ENCODE assay signal across 8 cellular contexts in genomic region chrX:53321216-53321942, GRCh38. TPM values are rescaled to one million over a fixed set of nuclear protein-coding genes. Genes with fewer than 3 reads are reported as not detected.
DNase-seq lines count a peak whose midpoint lies in the region; ATAC-seq lines count a peak whose summit lies in the region.

No MANE protein-coding gene starts in this region.

- POLR2A ChIA-PET in activated CD4-positive, alpha-beta T cell treated with anti-CD3 and anti-CD28 coated beads, Interleukin-2, amount 10 ng/mL, durations not matched to agents 7 days and 5 days (lab: Charles Lee), result no interaction called here

- peak; percentile 38 for ATAC-seq in stimulated activated naive CD8-positive, alpha-beta T cell treated with anti-CD3 and anti-CD28 coated beads, Interleukin-15, Interleukin-2, amounts not matched to agents 100 U/mL and 50 U/mL, for 24 hours

- CTCF ChIA-PET in activated CD4-positive, alpha-beta T cell treated with anti-CD3 and anti-CD28 coated beads, Interleukin-2, amount 10 ng/mL, durations not matched to agents 7 days and 5 days (lab: Charles Lee), result interaction anchor here (0.7 to 1.0 kb wide), 2 partner anchors 11 to 27 kb away, joined by 3 read pairs; no protein-coding TSS in a partner anchor

- H3K4me1 ChIP-seq in adipocyte (ENCODE audit: control insufficient read depth, insufficient read depth, low read length) (peaks cover 4% of the 10 kb centered on the region), iPS-20b (ENCODE audit: insufficient read depth, low read length) (peaks cover 3% of the 10 kb centered on the region; the same call in 1 of the 2 replicates)

- H3K9me3 ChIP-seq in adipocyte (ENCODE audit: control insufficient read depth, low read length), result peaks cover 7% of the 10 kb centered on the region
- H3K9me3 ChIP-seq in iPS-20b (ENCODE audit: insufficient read depth, low read depth, low read length), result no peaks in the 10 kb centered on the region

- H3K27ac ChIP-seq in iPS-20b (ENCODE audit: low read length), result no peak overlapping the region

- no peak overlapping the region for H3K27ac Mint-ChIP-seq in activated CD4-positive, alpha-beta T cell treated with anti-CD3 and anti-CD28 coated beads, Interleukin-2, amount 10 ng/mL, durations not matched to agents 7 days and 5 days

- no peaks in the 10 kb centered on the region for H3K36me3 Mint-ChIP-seq in activated CD4-positive, alpha-beta T cell treated with anti-CD3 and anti-CD28 coated beads, Interleukin-2, amount 10 ng/mL, durations not matched to agents 7 days and 5 days (ENCODE audit: low read depth)

- DNase-seq in activated CD4-positive, alpha-beta T cell treated with anti-CD3 and anti-CD28 coated beads, Interleukin-2, amount 10 ng/mL, durations not matched to agents 7 days and 5 days, result no peak
- DNase-seq in activated CD4-positive, alpha-beta T cell treated with anti-CD3 and anti-CD28 coated beads, Interleukin-2, amount 50 U/mL, for 48 hours, result no peak
- DNase-seq in adipocyte (ENCODE audit: low read depth) (peak; percentile 39), NAMALWA (ENCODE audit: low spot score) (no peak), EL (no peak), NCI-H187 treated with DMSO at 0.1 percent for 48 hours (lab: John Stamatoyannopoulos, UW) (no peak)
- no peak for DNase-seq in stimulated activated naive CD8-positive, alpha-beta T cell treated with anti-CD3 and anti-CD28 coated beads, Interleukin-15, Interleukin-2, amounts not matched to agents 100 U/mL and 50 U/mL, for 24 hours

- H3K27me3 ChIP-seq in adipocyte (replicated peaks; ENCODE audit: control insufficient read depth, insufficient read depth, low read length) (peaks cover 72% of the 10 kb centered on the region), iPS-20b (ENCODE audit: insufficient read depth, low read length) (peaks cover 57% of the 10 kb centered on the region)

- peaks cover 64% of the 10 kb centered on the region for H3K27me3 Mint-ChIP-seq in activated CD4-positive, alpha-beta T cell treated with anti-CD3 and anti-CD28 coated beads, Interleukin-2, amount 10 ng/mL, durations not matched to agents 7 days and 5 days

- H3K4me1 Mint-ChIP-seq in activated CD4-positive, alpha-beta T cell treated with anti-CD3 and anti-CD28 coated beads, Interleukin-2, amount 10 ng/mL, durations not matched to agents 7 days and 5 days, result peaks cover 14% of the 10 kb centered on the region

- peak overlapping the region; percentile 79 for H3K4me3 ChIP-seq in adipocyte (ENCODE audit: low read length)
- H3K4me3 ChIP-seq in iPS-20b (ENCODE audit: low read length), result peak overlapping the region; percentile 63; the same call in 1 of the 2 replicates

- H3K36me3 ChIP-seq in adipocyte (ENCODE audit: control insufficient read depth, insufficient read depth, low read length, severe bottlenecking), result no peaks in the 10 kb centered on the region
- H3K36me3 ChIP-seq in iPS-20b (ENCODE audit: insufficient read depth, low read depth, low read length), result no peaks in the 10 kb centered on the region

- H3K4me3 Mint-ChIP-seq in activated CD4-positive, alpha-beta T cell treated with anti-CD3 and anti-CD28 coated beads, Interleukin-2, amount 10 ng/mL, durations not matched to agents 7 days and 5 days, result peak overlapping the region; percentile 59

- no peaks in the 10 kb centered on the region for H3K9me3 Mint-ChIP-seq in activated CD4-positive, alpha-beta T cell treated with anti-CD3 and anti-CD28 coated beads, Interleukin-2, amount 10 ng/mL, durations not matched to agents 7 days and 5 days

- peak overlapping the region; percentile 69 for H3K9ac ChIP-seq in adipocyte (ENCODE audit: low read length)
- no peak overlapping the region for H3K9ac ChIP-seq in iPS-20b (ENCODE audit: low read depth, low read length)

RNA-seq across cellular contexts. Expression of gene IQSEC2, which starts 40.0 kb away (rescaled TPM):
- under 1 TPM; 0.10 to 0.12 TPM for total RNA-seq in activated CD4-positive, alpha-beta T cell treated with anti-CD3 and anti-CD28 coated beads, Interleukin-2, amount 10 ng/mL, durations not matched to agents 7 days and 5 days
